8 cellular contexts compared by ENCODE assay signal in the genomic region with DNA sequence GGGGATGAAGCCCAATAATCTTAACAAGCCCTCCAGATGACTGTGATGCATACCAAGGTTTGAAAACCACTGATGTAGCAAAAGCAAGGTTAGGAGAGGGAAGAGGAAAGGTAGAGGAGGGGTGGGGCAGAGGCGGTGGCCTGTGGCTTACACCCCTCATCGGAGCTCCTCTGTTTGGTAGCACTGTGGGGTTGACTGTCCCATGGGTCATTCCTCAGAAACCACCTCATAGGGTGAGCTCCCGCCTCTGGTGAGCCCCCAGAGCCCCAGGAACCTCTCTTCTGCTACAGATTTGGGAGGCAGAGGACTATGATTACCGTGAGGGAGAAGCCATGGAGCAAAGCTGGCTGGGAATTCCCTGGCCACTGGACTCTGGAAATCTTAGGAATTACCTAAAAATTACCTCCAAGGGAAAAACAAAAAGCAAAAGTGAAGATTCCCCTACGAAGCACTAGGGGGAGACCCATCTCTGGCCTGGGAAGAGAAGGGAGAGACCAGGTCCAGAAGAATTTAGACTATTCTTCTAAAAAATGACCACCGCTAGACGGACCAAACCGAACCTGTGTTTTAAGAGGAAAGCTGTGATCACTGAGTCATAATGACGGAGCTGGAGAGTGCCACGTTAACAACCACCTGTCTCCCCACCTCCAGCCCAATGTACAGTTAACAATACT. TPM values are rescaled to one million over a fixed set of nuclear protein-coding genes. Genes with fewer than 3 reads are reported as not detected.
A peak's percentile ranks its signal among the peaks of the same experiment; 100 is the strongest.
DNase-seq lines count a peak whose midpoint lies in the region; ATAC-seq and TF ChIP-seq lines count a peak whose summit lies in the region.

No MANE protein-coding gene starts in this region.

- H3K27ac ChIP-seq in BLaER1 (no peak overlapping the region), ascending aorta (no peak overlapping the region), lower lobe of right lung (no peak overlapping the region)

- intact Hi-C loops in ascending aorta (cut with DNase I) (loop anchor here (5.0 to 10.0 kb wide), 5 partner anchors 36 to 1719 kb away; partner anchors contain the start of genes PFKFB2 and YOD1), lower lobe of right lung (cut with DNase I) (no loop called here)

- peak; percentile 62 for DNase-seq in H7
- DNase-seq in ascending aorta (ENCODE audit: low spot score in 2 of 2) = no peak
- no peak for DNase-seq in lower lobe of right lung
- no peak for DNase-seq in mucosa of gallbladder (ENCODE audit: low spot score)
- DNase-seq in NCI-H1436 treated with DMSO at 0.1 percent for 48 hours (lab: John Stamatoyannopoulos, UW) = no peak
- DNase-seq in ureter (ENCODE audit: low spot score) = no peak

- TF ChIP-seq CTCF in ascending aorta (IDR thresholded peaks at IDR 0.05) (peak in 2 of 3 experiments; percentile 35 to 47), lower lobe of right lung (IDR thresholded peaks at IDR 0.05) (peak; percentile 45)

- no peak overlapping the region for H3K9ac ChIP-seq in BLaER1

- ATAC-seq in lower lobe of right lung (no peak), HG02763 (IDR thresholded peaks at IDR 0.05; ENCODE audit: unreplicated experiment) (no peak)

- H3K27me3 ChIP-seq in BLaER1 = peaks cover 29% of the 10 kb centered on the region
- peaks cover 78% of the 10 kb centered on the region for H3K27me3 ChIP-seq in H7 (ENCODE audit: control insufficient read depth, insufficient read depth, low read length)
- no peaks in the 10 kb centered on the region for H3K27me3 ChIP-seq in ascending aorta
- peaks cover 4% of the 10 kb centered on the region for H3K27me3 ChIP-seq in lower lobe of right lung (ENCODE audit: low read depth)

- H3K9me3 ChIP-seq in BLaER1 = no peaks in the 10 kb centered on the region
- H3K9me3 ChIP-seq in ascending aorta = no peaks in the 10 kb centered on the region
- H3K9me3 ChIP-seq in lower lobe of right lung = no peaks in the 10 kb centered on the region

- H3K36me3 ChIP-seq in BLaER1 = no peaks in the 10 kb centered on the region
- no peaks in the 10 kb centered on the region for H3K36me3 ChIP-seq in H7 (replicated peaks; ENCODE audit: control insufficient read depth, insufficient read depth, low read length)
- H3K36me3 ChIP-seq in ascending aorta = no peaks in the 10 kb centered on the region
- no peaks in the 10 kb centered on the region for H3K36me3 ChIP-seq in lower lobe of right lung

- peaks cover 33% of the 10 kb centered on the region for H4K20me1 ChIP-seq in BLaER1

- H3K4me1 ChIP-seq in BLaER1 = peaks cover 94% of the 10 kb centered on the region
- peaks cover 8 to 53% of the 10 kb centered on the region in 2 donors for H3K4me1 ChIP-seq in ascending aorta
- peaks cover 75% of the 10 kb centered on the region for H3K4me1 ChIP-seq in lower lobe of right lung

- H3K4me3 ChIP-seq in BLaER1 (peak overlapping the region; percentile 85; the same call in 1 of the 2 replicates), H7 (ENCODE audit: insufficient read depth, low read depth, low read length) (no peak overlapping the region), ascending aorta (no peak overlapping the region), lower lobe of right lung (no peak overlapping the region)

- H3K4me2 ChIP-seq in BLaER1 = peak overlapping the region; percentile 99

RNA-seq across cellular contexts. Expression of gene RASSF5, which starts 1.5 kb away (rescaled TPM):
- total RNA-seq in H7 (2014; rRNA removed; shearing (Covaris generic)) = 0.24 and 0.70 TPM in 2 replicates
- total RNA-seq in ascending aorta (8.9 TPM), lower lobe of right lung (48.2 TPM), mucosa of gallbladder (49.5 TPM), ureter (35.5 TPM)

RNA-seq across cellular contexts. Expression of gene IKBKE, which starts 35.6 kb away (rescaled TPM):
- total RNA-seq in H7 (2014; rRNA removed; shearing (Covaris generic)) = 5.8 and 9.4 TPM in 2 replicates
- total RNA-seq in ascending aorta = 6.3 TPM
- 12.5 TPM for total RNA-seq in lower lobe of right lung
- total RNA-seq in mucosa of gallbladder = 11.7 TPM
- 12.5 TPM for total RNA-seq in ureter
